Comparison of ENCODE assay signal across 12 cellular contexts in genomic region chr12:6219980-6220379, GRCh38. TPM values are rescaled to one million over a fixed set of nuclear protein-coding genes. Genes with fewer than 3 reads are reported as not detected.
DNase-seq lines count a peak whose midpoint lies in the region; ATAC-seq and TF ChIP-seq lines count a peak whose summit lies in the region.
"Had no signal": no experiment of that assay in that cellular context is flagged by ENCODE, and none has a peak within 500 bp of the region (broad histone marks: within the 10 kb centered on the region; RNA-seq: fewer than 3 reads in every experiment).

No MANE protein-coding gene starts in this region.

- in situ Hi-C loops in transverse colon (cut with MboI; ENCODE audit: low pct_ligation_motif_present in 1 of 4, low pct_unique_long_range_greater_than_20kb in 1 of 4, low sequenced_read_pairs in 3 of 4): no loop called here

- TF ChIP-seq EP300 in transverse colon (IDR thresholded peaks at IDR 0.05; ENCODE audit: low read depth): no peak

- no peak for ATAC-seq in HG02678 (IDR thresholded peaks at IDR 0.05; ENCODE audit: unreplicated experiment)
- ATAC-seq: HepG2, left colon had no signal

- peaks cover 36 to 79% of the 10 kb centered on the region in 2 donors for H3K4me1 ChIP-seq in muscle layer of duodenum (ENCODE audit: control insufficient read depth in 1 of 2, insufficient read depth in 2 of 2, low read length in 2 of 2)
- peaks cover 70 to 98% (median 83%) of the 10 kb centered on the region in 4 donors for H3K4me1 ChIP-seq in transverse colon

- H3K36me3 ChIP-seq in muscle layer of duodenum (ENCODE audit: control insufficient read depth in 1 of 2, insufficient read depth in 2 of 2, low read length in 2 of 2) (no peaks in the 10 kb centered on the region), transverse colon (no peaks in the 10 kb centered on the region)
- H3K36me3 ChIP-seq: spleen had no signal

- DNase-seq in RWPE1 (ENCODE audit: low spot score) (no peak), epithelial cell of prostate (ENCODE audit: low read depth, low spot score) (no peak), transverse colon (no peak), NCI-H1092 treated with DMSO at 0.1 percent for 48 hours (lab: John Stamatoyannopoulos, UW) (no peak)
- DNase-seq in activated CD4-positive, alpha-beta T cell treated with anti-CD3 and anti-CD28 coated beads for 4 hours: no peak
- DNase-seq: activated naive CD4-positive, alpha-beta T cell; head of caudate nucleus; left colon; spleen had no signal

- peak overlapping the region; percentile 98 for H3K27ac ChIP-seq in RWPE1
- peak overlapping the region; percentile 99 for H3K27ac ChIP-seq in epithelial cell of prostate
- peak overlapping the region; percentile 31 for H3K27ac ChIP-seq in muscle layer of duodenum (ENCODE audit: low read length)
- peak overlapping the region; percentile 93 to 97 (median 95) for H3K27ac ChIP-seq in transverse colon
- H3K27ac ChIP-seq: spleen had no signal

- no peak overlapping the region for H3K4me3 ChIP-seq in muscle layer of duodenum (ENCODE audit: low read depth in 1 of 2, low read length in 2 of 2)
- H3K4me3 ChIP-seq in transverse colon: no peak overlapping the region
- H3K4me3 ChIP-seq: spleen had no signal

- POLR2A ChIA-PET in RWPE1 (lab: Yijun Ruan, JAX; ENCODE audit: low non-redundant PET): no interaction called here

- H3K27me3 ChIP-seq in muscle layer of duodenum (ENCODE audit: low read depth, low read length) (no peaks in the 10 kb centered on the region), transverse colon (no peaks in the 10 kb centered on the region)
- H3K27me3 ChIP-seq: spleen had no signal

- TF ChIP-seq POLR2A in transverse colon (IDR thresholded peaks at IDR 0.05): no peak

- intact Hi-C loops in transverse colon (cut with DNase I; ENCODE audit: low total_unique reads): no loop called here

- TF ChIP-seq CTCF in RWPE1 (conservative IDR thresholded peaks at IDR 0.05; ENCODE audit: low read depth): no peak
- TF ChIP-seq CTCF in transverse colon (IDR thresholded peaks at IDR 0.05): no peak

- WGBS in transverse colon (ENCODE audit: low coverage in 1 of 2), 2 donors: 68 to 73% methylated on average over 4 to 6 of the region's 6 CpGs

- H3K9me3 ChIP-seq in muscle layer of duodenum (ENCODE audit: control insufficient read depth in 1 of 2, low read length in 2 of 2) (no peaks in the 10 kb centered on the region), transverse colon (no peaks in the 10 kb centered on the region)
- H3K9me3 ChIP-seq: spleen had no signal

- CTCF ChIA-PET in RWPE1 (lab: Yijun Ruan, JAX): interaction anchor here (0.6 kb wide), 1 partner anchor 16 kb away, joined by 3 read pairs; no protein-coding TSS in a partner anchor

RNA-seq across cellular contexts. Expression of gene CD9, which starts 19.8 kb away (rescaled TPM):
- total RNA-seq in transverse colon: 100 to 1,000 TPM; 207 to 668 (median 481) TPM

Comparison
In these comparisons a context has a peak if more than half of its experiments do, and no peak if none do; other contexts are left out.
1. H3K27ac ChIP-seq: peak in every context shown above with its lines; median percentile 99 in epithelial cell of prostate; 98 in RWPE1; 95 in transverse colon; 31 in muscle layer of duodenum.